Comparison of ENCODE assay signal across 34 cellular contexts in the genomic region with DNA sequence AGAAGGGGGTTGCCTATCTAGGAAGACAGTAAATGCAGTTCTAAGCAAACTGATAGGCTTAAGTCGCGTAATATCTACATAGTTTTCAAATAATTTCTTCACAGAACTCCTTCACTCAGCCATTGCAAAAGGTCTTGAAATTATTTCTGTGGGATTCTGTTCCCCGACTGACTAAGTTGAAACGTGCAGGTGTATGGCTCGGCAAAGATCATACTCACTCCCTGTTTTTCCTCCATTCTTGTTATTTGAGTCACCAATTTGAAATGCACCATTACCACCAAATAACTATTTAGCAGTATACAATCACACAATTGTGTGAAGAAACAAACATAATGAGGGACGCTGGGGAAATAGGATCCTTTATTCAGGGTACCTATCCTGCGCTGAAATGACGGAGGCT.
"Had no signal": no experiment of that assay in that cellular context is flagged by ENCODE, and none has a peak within 500 bp of the region (broad histone marks: within the 10 kb centered on the region; RNA-seq: fewer than 3 reads in every experiment).

No MANE protein-coding gene starts in this region.

- H3K9me3 Mint-ChIP-seq: activated B cell treated with CpG ODN at 0.5 μM for 24 hours; activated naive CD4-positive, alpha-beta T cell treated with anti-CD3 and anti-CD28 coated beads, Interleukin-2, amount 10 ng/mL, durations not matched to agents 7 days and 5 days; activated naive CD4-positive, alpha-beta T cell treated with anti-CD3 and anti-CD28 coated beads, Interleukin-2, amount 50 U/mL, for 72 hours; activated naive CD8-positive, alpha-beta T cell treated with anti-CD3 and anti-CD28 coated beads, Interleukin-2, amount 10 ng/mL, durations not matched to agents 7 days and 5 days; activated T-helper 1 cell treated with anti-CD3 and anti-CD28 coated beads, Interleukin-12 subunit alpha, Interleukin-12 subunit beta, Interleukin-2, Interleukin-4 antibody, amounts not matched to agents 30 ng/mL and 10 ng/mL and 1 ng/mL, durations not matched to agents 14 hours and 24 hours and 36 hours; brain; central memory CD8-positive, alpha-beta T cell; dendritic cell treated with granulocyte-macrophage colony-stimulating factor and Interleukin-4, amounts not matched to agents 40 ng/mL and 50 ng/mL, for 4 days; endodermal cell had no signal

- H3K27ac ChIP-seq: ascending aorta, breast epithelium, coronary artery, dorsolateral prefrontal cortex, esophagus squamous epithelium, gastroesophageal sphincter, heart right ventricle, hepatocyte, WERI-Rb-1 had no signal

- H3K4me3 Mint-ChIP-seq: activated B cell treated with CpG ODN at 0.5 μM for 24 hours; activated CD8-positive, alpha-beta memory T cell treated with anti-CD3 and anti-CD28 coated beads, Interleukin-2, amount 10 ng/mL, durations not matched to agents 7 days and 5 days; activated CD8-positive, alpha-beta T cell treated with anti-CD3 and anti-CD28 coated beads, Interleukin-2, amount 10 ng/mL, durations not matched to agents 7 days and 5 days; activated naive CD4-positive, alpha-beta T cell treated with anti-CD3 and anti-CD28 coated beads, Interleukin-2, amount 10 ng/mL, durations not matched to agents 7 days and 5 days; activated naive CD8-positive, alpha-beta T cell treated with anti-CD3 and anti-CD28 coated beads, Interleukin-2, amount 10 ng/mL, durations not matched to agents 7 days and 5 days; activated T-helper 1 cell treated with anti-CD3 and anti-CD28 coated beads, Interleukin-12 subunit alpha, Interleukin-12 subunit beta, Interleukin-2, Interleukin-4 antibody, amounts not matched to agents 30 ng/mL and 10 ng/mL and 1 ng/mL, durations not matched to agents 14 hours and 24 hours and 36 hours; brain; central memory CD8-positive, alpha-beta T cell; dendritic cell treated with granulocyte-macrophage colony-stimulating factor and Interleukin-4, amounts not matched to agents 40 ng/mL and 50 ng/mL, for 4 days; endodermal cell; T-helper 17 cell; T-helper 2 cell treated with Interferon-gamma antibody and Interleukin-4, amounts not matched to agents 5 μg/mL and 100 μg/mL, for 36 hours had no signal

- H3K9me3 ChIP-seq: ascending aorta, breast epithelium, esophagus squamous epithelium, gastroesophageal sphincter, heart right ventricle had no signal

- ATAC-seq: activated CD4-positive, CD25-positive, alpha-beta regulatory T cell treated with anti-CD3 and anti-CD28 coated beads, Interleukin-2, amount 50 U/mL, for 24 hours; activated CD8-positive, alpha-beta memory T cell treated with anti-CD3 and anti-CD28 coated beads, Interleukin-2, amount 10 ng/mL, durations not matched to agents 7 days and 5 days; activated CD8-positive, alpha-beta T cell treated with anti-CD3 and anti-CD28 coated beads, Interleukin-2, amount 10 ng/mL, durations not matched to agents 7 days and 5 days; activated naive CD4-positive, alpha-beta T cell treated with anti-CD3 and anti-CD28 coated beads, Interleukin-2, amount 50 U/mL, for 72 hours; gastroesophageal sphincter; heart right ventricle; T-helper 17 cell had no signal

- H3K4me3 ChIP-seq: ascending aorta, breast epithelium, coronary artery, dorsolateral prefrontal cortex, esophagus squamous epithelium, gastroesophageal sphincter, heart right ventricle, hepatocyte had no signal

- H3K4me2 ChIP-seq: hepatocyte had no signal

- H3K4me1 ChIP-seq: ascending aorta, breast epithelium, gastroesophageal sphincter, heart right ventricle had no signal

- H3K36me3 ChIP-seq: ascending aorta, breast epithelium, esophagus squamous epithelium, gastroesophageal sphincter, heart right ventricle, WERI-Rb-1 had no signal

- H3K36me3 Mint-ChIP-seq: activated CD8-positive, alpha-beta memory T cell treated with anti-CD3 and anti-CD28 coated beads, Interleukin-2, amount 10 ng/mL, durations not matched to agents 7 days and 5 days; activated naive CD4-positive, alpha-beta T cell treated with anti-CD3 and anti-CD28 coated beads, Interleukin-2, amount 10 ng/mL, durations not matched to agents 7 days and 5 days; activated naive CD4-positive, alpha-beta T cell treated with anti-CD3 and anti-CD28 coated beads, Interleukin-2, amount 50 U/mL, for 72 hours; activated naive CD8-positive, alpha-beta T cell treated with anti-CD3 and anti-CD28 coated beads, Interleukin-2, amount 10 ng/mL, durations not matched to agents 7 days and 5 days; brain had no signal

- H3K27ac Mint-ChIP-seq: activated B cell treated with CpG ODN at 0.5 μM for 24 hours; activated CD8-positive, alpha-beta memory T cell treated with anti-CD3 and anti-CD28 coated beads, Interleukin-2, amount 10 ng/mL, durations not matched to agents 7 days and 5 days; activated CD8-positive, alpha-beta T cell treated with anti-CD3 and anti-CD28 coated beads, Interleukin-2, amount 10 ng/mL, durations not matched to agents 7 days and 5 days; activated naive CD4-positive, alpha-beta T cell treated with anti-CD3 and anti-CD28 coated beads, Interleukin-2, amount 10 ng/mL, durations not matched to agents 7 days and 5 days; activated naive CD4-positive, alpha-beta T cell treated with anti-CD3 and anti-CD28 coated beads, Interleukin-2, amount 50 U/mL, for 72 hours; activated naive CD8-positive, alpha-beta T cell treated with anti-CD3 and anti-CD28 coated beads, Interleukin-2, amount 10 ng/mL, durations not matched to agents 7 days and 5 days; activated T-helper 1 cell treated with anti-CD3 and anti-CD28 coated beads, Interleukin-12 subunit alpha, Interleukin-12 subunit beta, Interleukin-2, Interleukin-4 antibody, amounts not matched to agents 30 ng/mL and 10 ng/mL and 1 ng/mL, durations not matched to agents 14 hours and 24 hours and 36 hours; brain; dendritic cell treated with granulocyte-macrophage colony-stimulating factor and Interleukin-4, amounts not matched to agents 40 ng/mL and 50 ng/mL, for 4 days; endodermal cell; T-helper 17 cell; T-helper 2 cell treated with Interferon-gamma antibody and Interleukin-4, amounts not matched to agents 5 μg/mL and 100 μg/mL, for 36 hours had no signal

- H3K4me1 Mint-ChIP-seq: activated B cell treated with CpG ODN at 0.5 μM for 24 hours; activated CD8-positive, alpha-beta memory T cell treated with anti-CD3 and anti-CD28 coated beads, Interleukin-2, amount 10 ng/mL, durations not matched to agents 7 days and 5 days; activated naive CD4-positive, alpha-beta T cell treated with anti-CD3 and anti-CD28 coated beads, Interleukin-2, amount 10 ng/mL, durations not matched to agents 7 days and 5 days; activated naive CD8-positive, alpha-beta T cell treated with anti-CD3 and anti-CD28 coated beads, Interleukin-2, amount 10 ng/mL, durations not matched to agents 7 days and 5 days; central memory CD8-positive, alpha-beta T cell; endodermal cell; T-helper 17 cell had no signal

- H3K27me3 Mint-ChIP-seq: activated B cell treated with CpG ODN at 0.5 μM for 24 hours; activated naive CD4-positive, alpha-beta T cell treated with anti-CD3 and anti-CD28 coated beads, Interleukin-2, amount 10 ng/mL, durations not matched to agents 7 days and 5 days; brain; central memory CD8-positive, alpha-beta T cell; dendritic cell treated with granulocyte-macrophage colony-stimulating factor and Interleukin-4, amounts not matched to agents 40 ng/mL and 50 ng/mL, for 4 days had no signal

- H3K79me2 ChIP-seq: hepatocyte had no signal

- H2AFZ ChIP-seq: hepatocyte had no signal

- H3K27me3 ChIP-seq: ascending aorta, breast epithelium, gastroesophageal sphincter, heart right ventricle, hepatocyte had no signal

- DNase-seq: activated B cell treated with CpG ODN at 0.5 μM for 24 hours; activated CD4-positive, alpha-beta T cell treated with anti-CD3 and anti-CD28 coated beads for 48 hours; activated CD4-positive, alpha-beta T cell treated with anti-CD3 and anti-CD28 coated beads, Interleukin-2, amount 50 U/mL, for 1 hour; activated CD4-positive, alpha-beta T cell treated with anti-CD3 and anti-CD28 coated beads, Interleukin-2, amount 50 U/mL, for 48 hours; activated CD8-positive, alpha-beta memory T cell treated with anti-CD3 and anti-CD28 coated beads, Interleukin-2, amount 10 ng/mL, durations not matched to agents 7 days and 5 days; activated CD8-positive, alpha-beta memory T cell treated with anti-CD3 and anti-CD28 coated beads, Interleukin-2, amount 50 U/mL, for 4 hours; activated CD8-positive, alpha-beta T cell treated with anti-CD3 and anti-CD28 coated beads, Interleukin-2, amount 10 ng/mL, durations not matched to agents 7 days and 5 days; activated gamma-delta T cell; activated naive CD4-positive, alpha-beta T cell; activated naive CD4-positive, alpha-beta T cell treated with anti-CD3 and anti-CD28 coated beads, Interleukin-2, amount 10 ng/mL, durations not matched to agents 7 days and 5 days; activated naive CD8-positive, alpha-beta T cell treated with anti-CD3 and anti-CD28 coated beads, Interleukin-2, amount 10 ng/mL, durations not matched to agents 7 days and 5 days; activated T-cell treated with anti-CD3 and anti-CD28 coated beads, Interleukin-2, amount 50 U/mL, for 1 hour; activated T-cell treated with anti-CD3 and anti-CD28 coated beads, Interleukin-2, amount 50 U/mL, for 48 hours; dorsolateral prefrontal cortex; effector memory CD4-positive, alpha-beta T cell; endodermal cell; esophagus squamous epithelium; foreskin melanocyte; heart right ventricle; T-helper 17 cell; T1000; WERI-Rb-1 had no signal
